8 cellular contexts compared by ENCODE assay signal in genomic region chr1:169109561-169110134, GRCh38. TPM values are rescaled to one million over a fixed set of nuclear protein-coding genes. Genes with fewer than 3 reads are reported as not detected.
DNase-seq lines count a peak whose midpoint lies in the region; ATAC-seq and TF ChIP-seq lines count a peak whose summit lies in the region.

No MANE protein-coding gene starts in this region.

- TF ChIP-seq POLR2A in upper lobe of left lung (IDR thresholded peaks at IDR 0.05): peak in 1 of 4 donors; percentile 66

- POLR2A ChIA-PET in activated CD8-positive, alpha-beta T cell treated with anti-CD3 and anti-CD28 coated beads for 36 hours (lab: Charles Lee): no interaction called here
- POLR2A ChIA-PET in activated CD8-positive, alpha-beta T cell treated with anti-CD3 and anti-CD28 coated beads, Interleukin-2, amount 10 ng/mL, durations not matched to agents 7 days and 5 days (lab: Charles Lee): interaction anchor here (0.6 kb wide), 1 partner anchor 331 kb away, joined by 3 read pairs; no protein-coding TSS in a partner anchor

- CTCF ChIA-PET in activated CD8-positive, alpha-beta T cell treated with anti-CD3 and anti-CD28 coated beads for 36 hours (lab: Charles Lee): interaction anchor here (0.8 to 1.6 kb wide), 6 partner anchors 9 to 639 kb away, joined by 3 read pairs; no protein-coding TSS in a partner anchor
- CTCF ChIA-PET in activated CD8-positive, alpha-beta T cell treated with anti-CD3 and anti-CD28 coated beads, Interleukin-2, amount 10 ng/mL, durations not matched to agents 7 days and 5 days (lab: Charles Lee): interaction anchor here (0.8 to 1.8 kb wide), 6 partner anchors 9 to 767 kb away, joined by 3 to 14 read pairs (median 3); no protein-coding TSS in a partner anchor

- peaks cover 4% of the 10 kb centered on the region for H3K36me3 Mint-ChIP-seq in activated CD8-positive, alpha-beta T cell treated with anti-CD3 and anti-CD28 coated beads for 36 hours (ENCODE audit: low read depth)
- H3K36me3 Mint-ChIP-seq in activated CD8-positive, alpha-beta T cell treated with anti-CD3 and anti-CD28 coated beads, Interleukin-2, amount 10 ng/mL, durations not matched to agents 7 days and 5 days (ENCODE audit: low read depth): peaks cover 34% of the 10 kb centered on the region
- peaks cover 45% of the 10 kb centered on the region for H3K36me3 Mint-ChIP-seq in dendritic cell treated with granulocyte-macrophage colony-stimulating factor and Interleukin-4, amounts not matched to agents 40 ng/mL and 50 ng/mL, for 4 days (ENCODE audit: low read depth)

- H3K4me3 ChIP-seq in OCI-LY3 (ENCODE audit: low read length) (peak overlapping the region; percentile 94), upper lobe of left lung (peak overlapping the region in 3 of 4 donors; percentile 65 to 87 (median 81))

- H3K36me3 ChIP-seq in OCI-LY3 (replicated peaks; ENCODE audit: low read depth, low read length) (peaks cover 51% of the 10 kb centered on the region), upper lobe of left lung (peaks cover 0 to 13% (median 7%) of the 10 kb centered on the region in 4 donors)

- no peaks in the 10 kb centered on the region for H3K9me3 Mint-ChIP-seq in activated CD8-positive, alpha-beta T cell treated with anti-CD3 and anti-CD28 coated beads for 36 hours
- no peaks in the 10 kb centered on the region for H3K9me3 Mint-ChIP-seq in activated CD8-positive, alpha-beta T cell treated with anti-CD3 and anti-CD28 coated beads, Interleukin-2, amount 10 ng/mL, durations not matched to agents 7 days and 5 days (ENCODE audit: insufficient read depth)
- no peaks in the 10 kb centered on the region for H3K9me3 Mint-ChIP-seq in dendritic cell treated with granulocyte-macrophage colony-stimulating factor and Interleukin-4, amounts not matched to agents 40 ng/mL and 50 ng/mL, for 4 days

- H3K27ac ChIP-seq in OCI-LY3 (ENCODE audit: low read length): peak overlapping the region; percentile 91
- peak overlapping the region; percentile 86 to 95 (median 92) for H3K27ac ChIP-seq in upper lobe of left lung

- peaks cover 11% of the 10 kb centered on the region for H4K20me1 ChIP-seq in OCI-LY3 (ENCODE audit: insufficient read depth, low read length)

- peak overlapping the region; percentile 92 for H3K4me2 ChIP-seq in OCI-LY3 (ENCODE audit: low read length)

- no peaks in the 10 kb centered on the region for H3K9me3 ChIP-seq in OCI-LY3 (ENCODE audit: insufficient read depth, low read length)
- H3K9me3 ChIP-seq in upper lobe of left lung: no peaks in the 10 kb centered on the region

- H3K27me3 ChIP-seq in OCI-LY3 (ENCODE audit: low read depth, low read length) (peaks cover 8% of the 10 kb centered on the region), upper lobe of left lung (peaks cover 0 to 4% (median 0%) of the 10 kb centered on the region in 4 donors)

- H3K27me3 Mint-ChIP-seq in activated CD8-positive, alpha-beta T cell treated with anti-CD3 and anti-CD28 coated beads for 36 hours: peaks cover 7% of the 10 kb centered on the region
- H3K27me3 Mint-ChIP-seq in activated CD8-positive, alpha-beta T cell treated with anti-CD3 and anti-CD28 coated beads, Interleukin-2, amount 10 ng/mL, durations not matched to agents 7 days and 5 days (ENCODE audit: low read depth): peaks cover 8% of the 10 kb centered on the region
- peaks cover 3% of the 10 kb centered on the region for H3K27me3 Mint-ChIP-seq in dendritic cell treated with granulocyte-macrophage colony-stimulating factor and Interleukin-4, amounts not matched to agents 40 ng/mL and 50 ng/mL, for 4 days

- no peak overlapping the region for H3K27ac Mint-ChIP-seq in activated CD8-positive, alpha-beta T cell treated with anti-CD3 and anti-CD28 coated beads for 36 hours
- H3K27ac Mint-ChIP-seq in activated CD8-positive, alpha-beta T cell treated with anti-CD3 and anti-CD28 coated beads, Interleukin-2, amount 10 ng/mL, durations not matched to agents 7 days and 5 days: no peak overlapping the region
- peak overlapping the region; percentile 92 for H3K27ac Mint-ChIP-seq in dendritic cell treated with granulocyte-macrophage colony-stimulating factor and Interleukin-4, amounts not matched to agents 40 ng/mL and 50 ng/mL, for 4 days

- no peak for ATAC-seq in activated CD8-positive, alpha-beta T cell treated with anti-CD3 and anti-CD28 coated beads for 36 hours
- ATAC-seq in activated CD8-positive, alpha-beta T cell treated with anti-CD3 and anti-CD28 coated beads, Interleukin-2, amount 10 ng/mL, durations not matched to agents 7 days and 5 days: no peak
- ATAC-seq in upper lobe of left lung (ENCODE audit: low FRiP score in 2 of 2): peak; percentile 18 to 66
- ATAC-seq in GM18867 (IDR thresholded peaks at IDR 0.05; ENCODE audit: unreplicated experiment): no peak

- peak overlapping the region; percentile 98 for H3K9ac ChIP-seq in OCI-LY3 (ENCODE audit: low read length)

- H3K4me1 Mint-ChIP-seq in activated CD8-positive, alpha-beta T cell treated with anti-CD3 and anti-CD28 coated beads for 36 hours (ENCODE audit: low read depth): peaks cover 35% of the 10 kb centered on the region
- H3K4me1 Mint-ChIP-seq in activated CD8-positive, alpha-beta T cell treated with anti-CD3 and anti-CD28 coated beads, Interleukin-2, amount 10 ng/mL, durations not matched to agents 7 days and 5 days (ENCODE audit: low read depth): peaks cover 43% of the 10 kb centered on the region
- peaks cover 61% of the 10 kb centered on the region for H3K4me1 Mint-ChIP-seq in dendritic cell treated with granulocyte-macrophage colony-stimulating factor and Interleukin-4, amounts not matched to agents 40 ng/mL and 50 ng/mL, for 4 days (ENCODE audit: low read depth)

- intact Hi-C loops in activated CD8-positive, alpha-beta T cell treated with anti-CD3 and anti-CD28 coated beads for 36 hours (cut with micrococcal nuclease): loop anchor here (10.0 kb wide), 1 partner anchor 255 kb away; the partner anchor contains the start of genes BLZF1 and NME7
- intact Hi-C loops in dendritic cell treated with granulocyte-macrophage colony-stimulating factor and Interleukin-4, amounts not matched to agents 40 ng/mL and 50 ng/mL, for 4 days (cut with micrococcal nuclease): loop anchor here (5.0 to 10.0 kb wide), 4 partner anchors 67 to 765 kb away; partner anchors contain the start of gene SLC19A2

- DNase-seq in activated CD8-positive, alpha-beta T cell treated with anti-CD3 and anti-CD28 coated beads for 36 hours: no peak
- no peak for DNase-seq in activated CD8-positive, alpha-beta T cell treated with anti-CD3 and anti-CD28 coated beads, Interleukin-2, amount 10 ng/mL, durations not matched to agents 7 days and 5 days
- DNase-seq in medulla oblongata (ENCODE audit: extremely low spot score): peak; percentile 87
- DNase-seq in upper lobe of left lung: peak in 1 of 2 donors; percentile 89
- DNase-seq in COLO829 (ENCODE audit: low spot score): no peak

- TF ChIP-seq CTCF in activated CD8-positive, alpha-beta T cell treated with anti-CD3 and anti-CD28 coated beads for 36 hours (IDR thresholded peaks at IDR 0.05): peak; percentile 4
- TF ChIP-seq CTCF in OCI-LY3 (IDR thresholded peaks at IDR 0.05; ENCODE audit: low read depth, low read length): no peak
- no peak for TF ChIP-seq CTCF in upper lobe of left lung (IDR thresholded peaks at IDR 0.05)

- no peak overlapping the region for H3K4me3 Mint-ChIP-seq in activated CD8-positive, alpha-beta T cell treated with anti-CD3 and anti-CD28 coated beads for 36 hours
- no peak overlapping the region for H3K4me3 Mint-ChIP-seq in activated CD8-positive, alpha-beta T cell treated with anti-CD3 and anti-CD28 coated beads, Interleukin-2, amount 10 ng/mL, durations not matched to agents 7 days and 5 days
- peak overlapping the region; percentile 98 for H3K4me3 Mint-ChIP-seq in dendritic cell treated with granulocyte-macrophage colony-stimulating factor and Interleukin-4, amounts not matched to agents 40 ng/mL and 50 ng/mL, for 4 days

- H3K79me2 ChIP-seq in OCI-LY3 (ENCODE audit: low read length): peaks cover 82% of the 10 kb centered on the region

- 37 to 40% methylated on average over 8 of the region's 8 CpGs for WGBS in upper lobe of left lung, 2 donors

- peaks cover 67% of the 10 kb centered on the region for H3K4me1 ChIP-seq in OCI-LY3 (ENCODE audit: low read length)
- H3K4me1 ChIP-seq in upper lobe of left lung: peaks cover 25 to 49% (median 45%) of the 10 kb centered on the region in 4 donors

- peak in 1 of 4 donors; percentile 87 for TF ChIP-seq EP300 in upper lobe of left lung (IDR thresholded peaks at IDR 0.05)

- H2AFZ ChIP-seq in OCI-LY3 (ENCODE audit: low read depth, low read length): no peak overlapping the region

RNA-seq across cellular contexts. Expression of gene ATP1B1, which starts 3.2 kb away (rescaled TPM):
- total RNA-seq in activated CD8-positive, alpha-beta T cell treated with anti-CD3 and anti-CD28 coated beads for 36 hours: 1 to 10 TPM; 3.1 to 3.7 TPM
- 10 to 100 TPM; 10.7 to 12.0 TPM for total RNA-seq in activated CD8-positive, alpha-beta T cell treated with anti-CD3 and anti-CD28 coated beads, Interleukin-2, amount 10 ng/mL, durations not matched to agents 7 days and 5 days
- total RNA-seq in upper lobe of left lung: 100 to 1,000 TPM in 5 of 6 donors, 10 to 100 TPM in 1; 31.4 to 309 (median 172) TPM

Comparison
In these comparisons a context has a peak if more than half of its experiments do, and no peak if none do; other contexts are left out.
1. ATAC-seq: peak in upper lobe of left lung (2 of 2); none in activated CD8-positive, alpha-beta T cell treated with anti-CD3 and anti-CD28 coated beads for 36 hours (single experiment), activated CD8-positive, alpha-beta T cell treated with anti-CD3 and anti-CD28 coated beads, Interleukin-2, amount 10 ng/mL, durations not matched to agents 7 days and 5 days (single experiment) and GM18867 (single experiment).